In the genomic region with DNA sequence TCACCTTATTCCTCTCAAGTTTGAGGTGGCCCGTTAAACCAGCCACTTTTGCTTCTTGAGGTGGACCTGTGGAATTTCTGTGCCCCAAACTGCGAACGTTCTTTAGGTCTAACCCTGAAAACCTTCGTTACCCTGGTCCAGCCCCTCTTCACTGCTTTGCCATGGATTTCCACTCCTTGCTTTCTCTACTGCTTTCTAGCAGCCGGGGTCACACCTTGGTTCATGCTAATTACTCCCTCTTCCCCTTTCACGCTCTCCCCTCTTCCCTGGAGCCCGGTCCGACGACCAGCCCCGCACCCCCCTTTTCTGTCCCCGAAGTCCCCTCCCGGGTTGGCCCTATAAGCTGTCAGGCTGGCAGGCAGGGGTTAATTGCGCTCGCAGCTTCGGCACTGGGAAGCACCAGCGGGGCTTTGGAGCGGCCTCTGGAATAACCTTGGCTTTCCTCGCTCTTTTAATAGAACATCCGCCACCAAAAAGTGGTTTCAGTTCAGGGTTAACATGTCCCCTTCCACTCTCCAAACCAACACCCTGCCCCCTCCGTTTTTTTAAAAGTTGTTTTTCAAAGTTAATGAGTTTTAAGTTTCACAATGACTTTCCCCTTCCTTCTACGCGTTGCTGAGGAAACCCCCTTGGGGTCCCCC, we compare ENCODE assay signal across 8 cellular contexts. TPM values are rescaled to one million over a fixed set of nuclear protein-coding genes. Genes with fewer than 3 reads are reported as not detected.
DNase-seq lines count a peak whose midpoint lies in the region; ATAC-seq and TF ChIP-seq lines count a peak whose summit lies in the region.

No MANE protein-coding gene starts in this region.

- H3K27ac ChIP-seq in brain microvascular endothelial cell: peak overlapping the region; percentile 93

- H3K36me3 ChIP-seq in brain microvascular endothelial cell (replicated peaks) (no peaks in the 10 kb centered on the region), kidney epithelial cell (ENCODE audit: control insufficient read depth, insufficient read depth, low read length) (peaks cover 1% of the 10 kb centered on the region)

- DNase-seq in G401 (ENCODE audit: low spot score) (peak; percentile 55), NOMO-1 treated with dmso at 0.1 percent for 144 hours (lab: John Stamatoyannopoulos, UW; ENCODE audit: unreplicated experiment) (peak; percentile 31), brain microvascular endothelial cell (peak; percentile 38), kidney epithelial cell (ENCODE audit: low read depth) (no peak), middle frontal gyrus (ENCODE audit: extremely low spot score, low spot score) (no peak)
- DNase-seq in stimulated activated CD8-positive, alpha-beta memory T cell treated with anti-CD3 and anti-CD28 coated beads, Interleukin-4, amount 100 ng/mL, for 48 hours: peak; percentile 65

- H3K27me3 ChIP-seq in brain microvascular endothelial cell (replicated peaks) (no peaks in the 10 kb centered on the region), kidney epithelial cell (ENCODE audit: control insufficient read depth, insufficient read depth, low read length) (no peaks in the 10 kb centered on the region)

- in situ Hi-C loops in G401 (cut with HindIII; ENCODE audit: low sequenced_read_pairs) (no loop called here), brain microvascular endothelial cell (cut with HindIII; ENCODE audit: low pct_ligation_motif_present, low sequenced_read_pairs) (loop anchor here (25.0 kb wide), 1 partner anchor 248 kb away; no protein-coding TSS in a partner anchor)

- ATAC-seq in GM19467 (IDR thresholded peaks at IDR 0.05; ENCODE audit: unreplicated experiment) (peak; percentile 25), HG03521 (IDR thresholded peaks at IDR 0.05; ENCODE audit: unreplicated experiment) (peak; percentile 21)

- H3K4me3 ChIP-seq in brain microvascular endothelial cell (ENCODE audit: low read depth, low read length) (peak overlapping the region; percentile 74), kidney epithelial cell (ENCODE audit: low read depth, low read length) (peak overlapping the region; percentile 43)

- no peak for TF ChIP-seq CTCF in brain microvascular endothelial cell (IDR thresholded peaks at IDR 0.05; ENCODE audit: low read depth, low read length, missing control alignments)
- no peak for TF ChIP-seq CTCF in kidney epithelial cell (IDR thresholded peaks at IDR 0.05; ENCODE audit: insufficient read depth, low read length, poor library complexity, severe bottlenecking)

RNA-seq across cellular contexts. Expression of a gene that starts 1.4 kb away (rescaled TPM):
- 4.3 and 4.4 TPM in 2 replicates for total RNA-seq in G401 (2014; rRNA removed; shearing (Covaris generic))
- 35.5 and 45.4 TPM in 2 replicates for total RNA-seq in kidney epithelial cell

Comparison
In these comparisons a context has a peak if more than half of its experiments do, and no peak if none do; other contexts are left out.
1. DNase-seq: peak in G401 (single experiment), NOMO-1 treated with dmso at 0.1 percent for 144 hours (single experiment), brain microvascular endothelial cell (single experiment) and stimulated activated CD8-positive, alpha-beta memory T cell treated with anti-CD3 and anti-CD28 coated beads, Interleukin-4, amount 100 ng/mL, for 48 hours (single experiment); none in kidney epithelial cell (single experiment) and middle frontal gyrus (single experiment).